In genomic region chr11:65672982-65673381, GRCh38 we compare ENCODE assay signal across 29 cellular contexts.
"Had no signal": no experiment of that assay in that cellular context is flagged by ENCODE, and none has a peak within 500 bp of the region (broad histone marks: within the 10 kb centered on the region; RNA-seq: fewer than 3 reads in every experiment).

No MANE protein-coding gene starts in this region.

- H3K27me3 ChIP-seq: stomach, suprapubic skin, testis, thyroid gland, tibial artery, tibial nerve, transverse colon, upper lobe of left lung, upper lobe of right lung, uterus, vagina had no signal

- DNase-seq: stimulated activated CD4-positive, alpha-beta T cell treated with anti-CD3 and anti-CD28 coated beads, Interleukin-2, amount 100 ng/mL, for 48 hours; stimulated activated CD4-positive, alpha-beta T cell treated with anti-CD3 and anti-CD28 coated beads, Interleukin-4, amount 100 ng/mL, for 1 hour; stimulated activated CD4-positive, alpha-beta T cell treated with anti-CD3 and anti-CD28 coated beads, Interleukin-4, amount 100 ng/mL, for 24 hours; stimulated activated CD4-positive, alpha-beta T cell treated with anti-CD3 and anti-CD28 coated beads, Interleukin-4, amount 100 ng/mL, for 4 hours; stimulated activated CD8-positive, alpha-beta memory T cell treated with anti-CD3 and anti-CD28 coated beads, Interleukin-4, amount 100 ng/mL, for 48 hours; stimulated activated naive B cell treated with anti-CD40 and anti-IgM and Interleukin-4, amounts not matched to agents 10 μg/mL and 1 μg/mL and 100 μg/mL, for 72 hours; stimulated activated naive CD4-positive, alpha-beta T cell; stimulated activated naive CD4-positive, alpha-beta T cell treated with Interleukin-2 at 50 U/mL for 16 hours; stimulated activated naive CD8-positive, alpha-beta T cell treated with anti-CD3 and anti-CD28 coated beads, Interleukin-15, amount 100 ng/mL, for 72 hours; stimulated activated naive CD8-positive, alpha-beta T cell treated with anti-CD3 and anti-CD28 coated beads, Interleukin-15, Interleukin-2, amounts not matched to agents 100 U/mL and 50 U/mL, for 24 hours; stomach; substantia nigra; testis; thyroid gland; tibial artery; transverse colon; trophoblast cell; upper lobe of left lung; upper lobe of right lung; uterus had no signal

- H3K4me3 Mint-ChIP-seq: stimulated activated effector memory CD8-positive, alpha-beta T cell treated with anti-CD3 and anti-CD28 coated beads, Interleukin-12 subunit alpha, Interleukin-12 subunit beta, amount 100 ng/mL, for 72 hours; stimulated activated memory B cell treated with anti-CD40 and anti-IgM and Interleukin-4, amounts not matched to agents 10 μg/mL and 1 μg/mL and 100 μg/mL, for 72 hours; stimulated activated naive B cell treated with anti-CD40 and anti-IgM and Interleukin-4, amounts not matched to agents 10 μg/mL and 1 μg/mL and 100 μg/mL, for 72 hours; stimulated activated naive CD8-positive, alpha-beta T cell treated with anti-CD3 and anti-CD28 coated beads, Interleukin-15, amount 100 ng/mL, for 72 hours; stimulated activated naive CD8-positive, alpha-beta T cell treated with anti-CD3 and anti-CD28 coated beads, Interleukin-15, Interleukin-2, amounts not matched to agents 100 ng/mL and 50 ng/mL, for 24 hours; type B pancreatic cell had no signal

- H3K36me3 Mint-ChIP-seq: stimulated activated effector memory CD8-positive, alpha-beta T cell treated with anti-CD3 and anti-CD28 coated beads, Interleukin-12 subunit alpha, Interleukin-12 subunit beta, amount 100 ng/mL, for 72 hours; stimulated activated memory B cell treated with anti-CD40 and anti-IgM and Interleukin-4, amounts not matched to agents 10 μg/mL and 1 μg/mL and 100 μg/mL, for 72 hours; stimulated activated naive B cell treated with anti-CD40 and anti-IgM and Interleukin-4, amounts not matched to agents 10 μg/mL and 1 μg/mL and 100 μg/mL, for 72 hours; type B pancreatic cell had no signal

- H3K27ac Mint-ChIP-seq: stimulated activated effector memory CD8-positive, alpha-beta T cell treated with anti-CD3 and anti-CD28 coated beads, Interleukin-12 subunit alpha, Interleukin-12 subunit beta, amount 100 ng/mL, for 72 hours; stimulated activated memory B cell treated with anti-CD40 and anti-IgM and Interleukin-4, amounts not matched to agents 10 μg/mL and 1 μg/mL and 100 μg/mL, for 72 hours; stimulated activated naive B cell treated with anti-CD40 and anti-IgM and Interleukin-4, amounts not matched to agents 10 μg/mL and 1 μg/mL and 100 μg/mL, for 72 hours; stimulated activated naive CD8-positive, alpha-beta T cell treated with anti-CD3 and anti-CD28 coated beads, Interleukin-15, amount 100 ng/mL, for 72 hours; stimulated activated naive CD8-positive, alpha-beta T cell treated with anti-CD3 and anti-CD28 coated beads, Interleukin-15, Interleukin-2, amounts not matched to agents 100 ng/mL and 50 ng/mL, for 24 hours; type B pancreatic cell had no signal

- ATAC-seq: stimulated activated memory B cell treated with anti-CD40 and anti-IgM and Interleukin-4, amounts not matched to agents 10 μg/mL and 1 μg/mL and 100 μg/mL, for 72 hours; stimulated activated naive CD8-positive, alpha-beta T cell treated with anti-CD3 and anti-CD28 coated beads, Interleukin-15, Interleukin-2, amounts not matched to agents 100 U/mL and 50 U/mL, for 24 hours; upper lobe of right lung had no signal

- H3K36me3 ChIP-seq: stomach, suprapubic skin, thoracic aorta, thyroid gland, tibial artery, tibial nerve, transverse colon, upper lobe of left lung, upper lobe of right lung, uterus, vagina had no signal

- H3K4me3 ChIP-seq: stomach, suprapubic skin, testis, thoracic aorta, thyroid gland, tibial artery, tibial nerve, transverse colon, upper lobe of left lung, upper lobe of right lung, uterus, vagina had no signal

- H3K9me3 Mint-ChIP-seq: stimulated activated effector memory CD8-positive, alpha-beta T cell treated with anti-CD3 and anti-CD28 coated beads, Interleukin-12 subunit alpha, Interleukin-12 subunit beta, amount 100 ng/mL, for 72 hours; stimulated activated memory B cell treated with anti-CD40 and anti-IgM and Interleukin-4, amounts not matched to agents 10 μg/mL and 1 μg/mL and 100 μg/mL, for 72 hours; stimulated activated naive B cell treated with anti-CD40 and anti-IgM and Interleukin-4, amounts not matched to agents 10 μg/mL and 1 μg/mL and 100 μg/mL, for 72 hours; stimulated activated naive CD8-positive, alpha-beta T cell treated with anti-CD3 and anti-CD28 coated beads, Interleukin-15, amount 100 ng/mL, for 72 hours; stimulated activated naive CD8-positive, alpha-beta T cell treated with anti-CD3 and anti-CD28 coated beads, Interleukin-15, Interleukin-2, amounts not matched to agents 100 ng/mL and 50 ng/mL, for 24 hours; type B pancreatic cell had no signal

- H3K27me3 Mint-ChIP-seq: stimulated activated memory B cell treated with anti-CD40 and anti-IgM and Interleukin-4, amounts not matched to agents 10 μg/mL and 1 μg/mL and 100 μg/mL, for 72 hours; stimulated activated naive B cell treated with anti-CD40 and anti-IgM and Interleukin-4, amounts not matched to agents 10 μg/mL and 1 μg/mL and 100 μg/mL, for 72 hours; stimulated activated naive CD8-positive, alpha-beta T cell treated with anti-CD3 and anti-CD28 coated beads, Interleukin-15, amount 100 ng/mL, for 72 hours; stimulated activated naive CD8-positive, alpha-beta T cell treated with anti-CD3 and anti-CD28 coated beads, Interleukin-15, Interleukin-2, amounts not matched to agents 100 ng/mL and 50 ng/mL, for 24 hours; type B pancreatic cell had no signal

- FAIRE-seq: urothelium cell line had no signal

- H3K9me3 ChIP-seq: stomach, suprapubic skin, testis, thoracic aorta, thyroid gland, tibial artery, tibial nerve, transverse colon, upper lobe of left lung, upper lobe of right lung, uterus, vagina had no signal

- H3K4me1 ChIP-seq: stomach, suprapubic skin, testis, thyroid gland, tibial artery, tibial nerve, transverse colon, upper lobe of left lung, upper lobe of right lung, uterus, vagina had no signal

- H3K27ac ChIP-seq: stomach, suprapubic skin, testis, thoracic aorta, thyroid gland, tibial artery, tibial nerve, transverse colon, upper lobe of left lung, upper lobe of right lung, uterus, vagina had no signal

- H3K4me1 Mint-ChIP-seq: stimulated activated effector memory CD8-positive, alpha-beta T cell treated with anti-CD3 and anti-CD28 coated beads, Interleukin-12 subunit alpha, Interleukin-12 subunit beta, amount 100 ng/mL, for 72 hours; stimulated activated memory B cell treated with anti-CD40 and anti-IgM and Interleukin-4, amounts not matched to agents 10 μg/mL and 1 μg/mL and 100 μg/mL, for 72 hours had no signal
